In genomic region chr4:179124419-179124818, GRCh38 we compare ENCODE assay signal across 19 cellular contexts.
DNase-seq lines count a peak whose midpoint lies in the region; ATAC-seq and TF ChIP-seq lines count a peak whose summit lies in the region.
"Had no signal": no experiment of that assay in that cellular context is flagged by ENCODE, and none has a peak within 500 bp of the region (broad histone marks: within the 10 kb centered on the region; RNA-seq: fewer than 3 reads in every experiment).

No MANE protein-coding gene starts in this region.

- H4K12ac ChIP-seq in trophoblast cell (ENCODE audit: low read depth, low read length): no peak overlapping the region

- peak overlapping the region; percentile 45 for H3K18ac ChIP-seq in trophoblast cell (ENCODE audit: low read length)

- DNase-seq in MCF 10A (ENCODE audit: unreplicated experiment) (no peak), breast epithelium (ENCODE audit: low spot score in 2 of 2) (no peak), WTC11 (ENCODE audit: low spot score) (no peak), iPS DF 6.9 (ENCODE audit: low read depth, low spot score) (no peak), trophoblast cell (no peak), NCI-H1105 (lab: John Stamatoyannopoulos, UW) (no peak), smooth muscle cell (lab: John Stamatoyannopoulos, UW; ENCODE audit: unreplicated experiment) (no peak), GDM1 (lab: John Stamatoyannopoulos, UW) (no peak)
- DNase-seq: AML-193; Caco-2; CD4-positive, alpha-beta T cell; GF-D8; GOT3; KG1 had no signal

- H3K23ac ChIP-seq in trophoblast cell (ENCODE audit: low read length): no peak overlapping the region

- TF ChIP-seq POLR2A in breast epithelium (IDR thresholded peaks at IDR 0.05): no peak

- intact Hi-C loops in MCF 10A (cut with micrococcal nuclease): no loop called here
- intact Hi-C loops in breast epithelium (cut with DNase I; ENCODE audit: low total_unique reads): no loop called here

- no peak overlapping the region for H3K4me3 Mint-ChIP-seq in MCF 10A (ENCODE audit: unreplicated experiment)
- no peak overlapping the region for H3K4me3 Mint-ChIP-seq in WTC11
- H3K4me3 Mint-ChIP-seq: CD4-positive, alpha-beta T cell had no signal

- H4K20me1 ChIP-seq in smooth muscle cell (ENCODE audit: low read depth): no peaks in the 10 kb centered on the region

- no peak overlapping the region for H3K4ac ChIP-seq in trophoblast cell (ENCODE audit: low read depth, low read length)

- peak overlapping the region; percentile 47 for H4K8ac ChIP-seq in trophoblast cell (ENCODE audit: low read depth, low read length)

- H2AFZ ChIP-seq in trophoblast cell (ENCODE audit: insufficient read depth, low read length, poor library complexity) (no peak overlapping the region), smooth muscle cell (ENCODE audit: low read depth) (no peak overlapping the region)

- H2BK5ac ChIP-seq in trophoblast cell (ENCODE audit: low read depth, low read length, poor library complexity): peak overlapping the region; percentile 40

- H3K79me2 ChIP-seq in trophoblast cell (ENCODE audit: control insufficient read depth, insufficient read depth, low read length, poor library complexity) (no peaks in the 10 kb centered on the region), smooth muscle cell (ENCODE audit: low read depth) (no peaks in the 10 kb centered on the region)

- peaks cover 4% of the 10 kb centered on the region for H3K79me1 ChIP-seq in trophoblast cell (ENCODE audit: low read length)

- H3K4me2 ChIP-seq in trophoblast cell (ENCODE audit: low read length) (no peak overlapping the region), smooth muscle cell (no peak overlapping the region)
- H3K4me2 ChIP-seq: A549 had no signal

- CTCF ChIA-PET in MCF 10A (lab: Yijun Ruan, JAX): no interaction called here
- CTCF ChIA-PET in WTC11 (lab: Charles Lee): interaction anchor here (0.6 kb wide), 1 partner anchor 907 kb away, joined by 6 read pairs; no protein-coding TSS in a partner anchor

- H4K91ac ChIP-seq in trophoblast cell (ENCODE audit: low read depth, low read length): peak overlapping the region; percentile 68

- no peaks in the 10 kb centered on the region for H3K36me3 ChIP-seq in breast epithelium
- no peaks in the 10 kb centered on the region for H3K36me3 ChIP-seq in iPS DF 6.9 (ENCODE audit: control insufficient read depth, insufficient read depth, low read length)
- no peaks in the 10 kb centered on the region for H3K36me3 ChIP-seq in trophoblast cell (ENCODE audit: control insufficient read depth in 1 of 2, insufficient read depth in 2 of 2, low read length in 2 of 2)
- H3K36me3 ChIP-seq in smooth muscle cell (ENCODE audit: low read depth): no peaks in the 10 kb centered on the region
- H3K36me3 ChIP-seq: HAP-1 had no signal

- peak overlapping the region; percentile 51 for H2BK120ac ChIP-seq in trophoblast cell (ENCODE audit: insufficient read depth, low read length, poor library complexity)

- no TSS peak for BruUV-seq in MCF 10A (replicated peaks; lab: Mats Ljungman, UMichigan)

- peak overlapping the region; percentile 64 for H2BK12ac ChIP-seq in trophoblast cell (ENCODE audit: low read length)

- H3K4me3 ChIP-seq in breast epithelium (no peak overlapping the region), iPS DF 6.9 (ENCODE audit: low read length) (no peak overlapping the region), trophoblast cell (ENCODE audit: low read depth, low read length) (no peak overlapping the region), smooth muscle cell (no peak overlapping the region)
- H3K4me3 ChIP-seq: A549, HAP-1 had no signal

- no peaks in the 10 kb centered on the region for H3K36me3 Mint-ChIP-seq in MCF 10A (ENCODE audit: insufficient read depth, unreplicated experiment)
- H3K36me3 Mint-ChIP-seq in WTC11: no peaks in the 10 kb centered on the region

- no peak overlapping the region for H2AK5ac ChIP-seq in trophoblast cell (ENCODE audit: low read length)

- no peaks in the 10 kb centered on the region for H3K27me3 Mint-ChIP-seq in MCF 10A (ENCODE audit: insufficient read depth, unreplicated experiment)
- H3K27me3 Mint-ChIP-seq in WTC11 (ENCODE audit: low read depth): no peaks in the 10 kb centered on the region
- H3K27me3 Mint-ChIP-seq: CD4-positive, alpha-beta T cell had no signal

- H3K9ac ChIP-seq in trophoblast cell (ENCODE audit: low read length): no peak overlapping the region
- H3K9ac ChIP-seq in smooth muscle cell (ENCODE audit: low read depth): no peak overlapping the region

- H3K9me3 ChIP-seq in breast epithelium (no peaks in the 10 kb centered on the region), iPS DF 6.9 (ENCODE audit: control insufficient read depth, insufficient read depth, low read length) (no peaks in the 10 kb centered on the region), trophoblast cell (ENCODE audit: insufficient read depth, low read depth, low read length) (no peaks in the 10 kb centered on the region), smooth muscle cell (replicated peaks; ENCODE audit: low read depth) (no peaks in the 10 kb centered on the region)
- H3K9me3 ChIP-seq: A549, Caco-2, HAP-1 had no signal

- no peaks in the 10 kb centered on the region for H3K9me3 Mint-ChIP-seq in MCF 10A (ENCODE audit: unreplicated experiment)
- no peaks in the 10 kb centered on the region for H3K9me3 Mint-ChIP-seq in WTC11

- WGBS in iPS DF 6.9 (ENCODE audit: insufficient coverage, insufficient read length): no CpG with 5 or more reads among the region's 4 CpGs
- WGBS in trophoblast cell (ENCODE audit: extremely low coverage, insufficient coverage, insufficient read length): no CpG with 5 or more reads among the region's 4 CpGs
- 92% methylated on average over 4 of the region's 4 CpGs for WGBS in smooth muscle cell (ENCODE audit: low lambda C conversion rate)

- H3K4me1 Mint-ChIP-seq in MCF 10A (ENCODE audit: insufficient read depth, unreplicated experiment): peaks cover 13% of the 10 kb centered on the region
- H3K4me1 Mint-ChIP-seq in WTC11: peaks cover 26% of the 10 kb centered on the region

- no peak for ATAC-seq in WTC11
- ATAC-seq: A549, HepG2 had no signal

- H3K27ac ChIP-seq in breast epithelium: no peak overlapping the region
- peak overlapping the region; percentile 81 for H3K27ac ChIP-seq in iPS DF 6.9 (ENCODE audit: low read length)
- H3K27ac ChIP-seq in trophoblast cell (ENCODE audit: low read depth, low read length): peak overlapping the region; percentile 22
- H3K27ac ChIP-seq in smooth muscle cell (ENCODE audit: low read depth): no peak overlapping the region
- H3K27ac ChIP-seq: 22Rv1, A549, C4-2B had no signal

- H3K4me1 ChIP-seq in breast epithelium (no peaks in the 10 kb centered on the region), iPS DF 6.9 (ENCODE audit: control insufficient read depth, insufficient read depth, low read length) (peaks cover 2% of the 10 kb centered on the region; the same call in 1 of the 2 replicates), trophoblast cell (ENCODE audit: control insufficient read depth in 1 of 2, insufficient read depth in 2 of 2, low read length in 2 of 2) (peaks cover 0 to 3% of the 10 kb centered on the region in 2 experiments), smooth muscle cell (ENCODE audit: low read depth) (no peaks in the 10 kb centered on the region)
- H3K4me1 ChIP-seq: A549, Caco-2 had no signal

- H3K27me3 ChIP-seq in breast epithelium (no peaks in the 10 kb centered on the region), iPS DF 6.9 (ENCODE audit: control insufficient read depth, insufficient read depth, low read length) (no peaks in the 10 kb centered on the region), trophoblast cell (ENCODE audit: insufficient read depth, low read length) (no peaks in the 10 kb centered on the region), smooth muscle cell (ENCODE audit: low read depth) (no peaks in the 10 kb centered on the region)

- H3K14ac ChIP-seq in trophoblast cell (ENCODE audit: low read length): no peak overlapping the region

- no peak for TF ChIP-seq CTCF in MCF 10A (IDR thresholded peaks at IDR 0.05; ENCODE audit: unreplicated experiment)
- TF ChIP-seq CTCF in breast epithelium (IDR thresholded peaks at IDR 0.05): no peak
- TF ChIP-seq CTCF in WTC11 (IDR thresholded peaks at IDR 0.05): no peak
- no peak for TF ChIP-seq CTCF in smooth muscle cell (IDR thresholded peaks at IDR 0.05; ENCODE audit: borderline replicate concordance, insufficient read depth, poor library complexity, severe bottlenecking)

- POLR2A ChIA-PET in MCF 10A (lab: Yijun Ruan, JAX) (interaction anchor here (1.0 kb wide), 1 partner anchor 9 kb away, joined by 8 read pairs; no protein-coding TSS in a partner anchor), WTC11 (lab: Charles Lee) (no interaction called here)

- no peaks in the 10 kb centered on the region for H3F3A ChIP-seq in smooth muscle cell (ENCODE audit: low read depth)

- H3K27ac Mint-ChIP-seq in MCF 10A (ENCODE audit: low read depth, unreplicated experiment) (peak overlapping the region; percentile 83), WTC11 (peak overlapping the region; percentile 93)
- H3K27ac Mint-ChIP-seq: CD4-positive, alpha-beta T cell had no signal

TF ChIP-seq in WTC11, 78 proteins besides CTCF, POLR2A, EP300 and RAD21 (continues in another document):
- 0 out of 2 replicates have a peak, but pooled peaks have one; percentile 79 for TF ChIP-seq EMX1 (CRISPR knock-in tag; IDR thresholded peaks at IDR 0.05)
- TF ChIP-seq MLX (CRISPR knock-in tag; IDR thresholded peaks at IDR 0.05): no peak
- peak; percentile 79; the same call in 1 of the 2 replicates for TF ChIP-seq PRRX2 (CRISPR knock-in tag; IDR thresholded peaks at IDR 0.05)
- no peak for TF ChIP-seq ZBTB21 (CRISPR knock-in tag; IDR thresholded peaks at IDR 0.05; ENCODE audit: borderline replicate concordance)
- TF ChIP-seq ZNF423 (CRISPR knock-in tag; IDR thresholded peaks at IDR 0.05): peak; percentile 81
- peak; percentile 99 for TF ChIP-seq ZSCAN18 (CRISPR knock-in tag; IDR thresholded peaks at IDR 0.05)
- TF ChIP-seq ZNF671 (CRISPR knock-in tag; IDR thresholded peaks at IDR 0.05): peak; percentile 15; the same call in 1 of the 2 replicates

Comparison
In these comparisons a context has a peak if more than half of its experiments do, and no peak if none do; other contexts are left out.
1. H3K27ac ChIP-seq: peak in iPS DF 6.9 (single experiment) and trophoblast cell (single experiment); none in breast epithelium (0 of 2) and smooth muscle cell (single experiment).